11 cellular contexts compared by ENCODE assay signal in genomic region chr19:36574762-36575161, GRCh38. TPM values are rescaled to one million over a fixed set of nuclear protein-coding genes. Genes with fewer than 3 reads are reported as not detected.
DNase-seq lines count a peak whose midpoint lies in the region; ATAC-seq, FAIRE-seq and TF ChIP-seq lines count a peak whose summit lies in the region.
"Had no signal": no experiment of that assay in that cellular context is flagged by ENCODE, and none has a peak within 500 bp of the region (broad histone marks: within the 10 kb centered on the region; RNA-seq: fewer than 3 reads in every experiment).

No MANE protein-coding gene starts in this region.

- H2BK20ac ChIP-seq in H1 (ENCODE audit: low read length), result no peak overlapping the region

- no peak for DNase-seq in PC-9
- DNase-seq in H1 (ENCODE audit: low read depth in 1 of 2, low spot score in 2 of 2), result no peak
- DNase-seq in COLO668 (lab: John Stamatoyannopoulos, UW; ENCODE audit: unreplicated experiment), result no peak
- no peak for DNase-seq in ACHN
- DNase-seq: NCI-H1436 treated with DMSO at 0.1 percent for 48 hours, SW 1271 had no signal

- H2BK12ac ChIP-seq in H1 (ENCODE audit: low read depth, low read length), result no peak overlapping the region

- no peak overlapping the region for H2BK15ac ChIP-seq in H1 (ENCODE audit: low read length)

- TF ChIP-seq RAD21 in H1 (IDR thresholded peaks at IDR 0.05 in 1 of 2, conservative IDR thresholded peaks at IDR 0.05 in 1 of 2; ENCODE audit: low read depth in 2 of 2, low read length in 2 of 2), result no peak

- no peak overlapping the region for H3K14ac ChIP-seq in H1 (ENCODE audit: insufficient read length)

- TF ChIP-seq CTCF in PC-9 (conservative IDR thresholded peaks at IDR 0.05) (no peak), H1 (IDR thresholded peaks at IDR 0.05; ENCODE audit: control extremely low read depth in 1 of 3, insufficient read depth in 1 of 3, low read depth in 1 of 3, low read length in 3 of 3) (no peak)

- H2BK120ac ChIP-seq in H1 (replicated peaks; ENCODE audit: low read depth, low read length), result no peak overlapping the region

- H3F3A ChIP-seq in PC-9 (ENCODE audit: insufficient read depth, low read depth), result no peaks in the 10 kb centered on the region

- no TSS peak for BruUV-seq in PC-9 (replicated peaks; lab: Mats Ljungman, UMichigan)

- H3K27ac ChIP-seq in PC-9 (no peak overlapping the region), H1 (ENCODE audit: low read depth, low read length) (no peak overlapping the region)
- H3K27ac ChIP-seq: vagina had no signal

- no peak overlapping the region for H4K91ac ChIP-seq in H1 (replicated peaks; ENCODE audit: insufficient read length, low read length)

- peaks cover 8% of the 10 kb centered on the region for H3K23me2 ChIP-seq in H1 (ENCODE audit: low read depth, low read length)

- CTCF ChIA-PET in PC-9 (lab: Charles Lee), result no interaction called here
- CTCF ChIA-PET in H1 (lab: Charles Lee; ENCODE audit: partially characterized antibody), result no interaction called here

- no peak overlapping the region for H2BK5ac ChIP-seq in H1 (ENCODE audit: low read depth, low read length)

- H3K18ac ChIP-seq in H1 (ENCODE audit: extremely low read depth, low read length), result no peak overlapping the region

- H2AFZ ChIP-seq in PC-9 (no peak overlapping the region), H1 (ENCODE audit: low read length) (no peak overlapping the region), neuron (ENCODE audit: low read depth, low read length) (no peak overlapping the region)

- POLR2A ChIA-PET in PC-9 (lab: Charles Lee; ENCODE audit: unreplicated experiment), result no interaction called here
- POLR2A ChIA-PET in H1 (lab: Charles Lee; ENCODE audit: partially characterized antibody), result interaction anchor here (3.4 kb wide), 1 partner anchor 46 kb away, joined by 31 read pairs; the partner anchor contains the start of gene ZNF260

- H3K9me3 ChIP-seq in PC-9 (ENCODE audit: insufficient read depth, low read depth) (peaks cover 35% of the 10 kb centered on the region), H1 (ENCODE audit: insufficient read depth in 2 of 2, low read depth in 1 of 2, low read length in 1 of 2) (no peaks in the 10 kb centered on the region), neuron (ENCODE audit: low read length) (peaks cover 35% of the 10 kb centered on the region)
- H3K9me3 ChIP-seq: vagina had no signal

- H3K36me3 ChIP-seq in PC-9 (ENCODE audit: low read depth) (peaks cover 56% of the 10 kb centered on the region), H1 (ENCODE audit: control insufficient read depth in 2 of 4, insufficient read depth in 4 of 4, low read length in 3 of 4) (peaks cover 2 to 22% (median 4%) of the 10 kb centered on the region in 4 experiments; a peak in 6 of 8 replicates), neuron (ENCODE audit: insufficient read depth, low read length) (peaks cover 34% of the 10 kb centered on the region)

- no peak overlapping the region for H3K4ac ChIP-seq in H1 (replicated peaks; ENCODE audit: insufficient read length, low read depth, low read length)

- no peak overlapping the region for H3K23ac ChIP-seq in H1 (ENCODE audit: insufficient read length)

- no peak overlapping the region for H3K56ac ChIP-seq in H1 (replicated peaks; ENCODE audit: insufficient read length, low read depth, low read length)

- H3K4me2 ChIP-seq in PC-9 (peak overlapping the region; percentile 88), H1 (ENCODE audit: insufficient read depth in 1 of 2, low read depth in 2 of 2, low read length in 2 of 2) (peak overlapping the region; percentile 85 to 95; a peak in 3 of 4 replicates)

- no peak for TF ChIP-seq EP300 in H1 (IDR thresholded peaks at IDR 0.05; ENCODE audit: borderline replicate concordance in 1 of 2, low read depth in 2 of 2, low read length in 2 of 2)

- peak overlapping the region; percentile 92; the same call in 1 of the 2 replicates for H3K4me3 ChIP-seq in GM08714 (ENCODE audit: low read length)
- peak overlapping the region; percentile 90; the same call in 1 of the 2 replicates for H3K4me3 ChIP-seq in PC-9
- peak overlapping the region in 2 of 4 experiments; percentile 93 to 100; a peak in 4 of 8 replicates for H3K4me3 ChIP-seq in H1 (ENCODE audit: extremely low read depth in 1 of 4, insufficient read depth in 2 of 4, low read depth in 3 of 4, low read length in 4 of 4)
- H3K4me3 ChIP-seq in neuron (ENCODE audit: low read length), result peak overlapping the region; percentile 76

- H4K20me1 ChIP-seq in PC-9 (ENCODE audit: insufficient read depth) (no peaks in the 10 kb centered on the region), H1 (replicated peaks in 1 of 2; ENCODE audit: control insufficient read depth in 1 of 2, insufficient read depth in 2 of 2, low read length in 2 of 2) (peaks cover 0 to 4% of the 10 kb centered on the region in 2 experiments)

- no peak for TF ChIP-seq POLR2A in H1 (IDR thresholded peaks at IDR 0.05; ENCODE audit: control extremely low read depth in 1 of 2, low read depth in 2 of 2, low read length in 2 of 2)

- in situ Hi-C loops in ACHN (cut with HindIII; ENCODE audit: low pct_ligation_motif_present, low pct_unique_long_range_greater_than_20kb, low sequenced_read_pairs), result no loop called here

- no peak for FAIRE-seq in H1 (lab: Jason Lieb, UNC)
- FAIRE-seq: islet of Langerhans had no signal

- ATAC-seq in HG02588 (IDR thresholded peaks at IDR 0.05; ENCODE audit: unreplicated experiment), result no peak

- H4K8ac ChIP-seq in H1 (ENCODE audit: extremely low read depth, insufficient read depth, low read length), result no peak overlapping the region

- peaks cover 3% of the 10 kb centered on the region for H3K79me1 ChIP-seq in H1 (ENCODE audit: low read depth, low read length)

- H3K79me2 ChIP-seq in PC-9 (ENCODE audit: low read depth) (peaks cover 40% of the 10 kb centered on the region), H1 (ENCODE audit: control insufficient read depth in 1 of 2, insufficient read depth in 2 of 2, low read length in 2 of 2) (peaks cover 0 to 50% of the 10 kb centered on the region in 2 experiments; a peak in 2 of 4 replicates)

- intact Hi-C loops in PC-9 (cut with micrococcal nuclease; ENCODE audit: unreplicated experiment), result loop anchor here (5.0 kb wide), 1 partner anchor 447 kb away; no protein-coding TSS in a partner anchor

- no peak overlapping the region for H4K5ac ChIP-seq in H1 (ENCODE audit: insufficient read length, low read depth, low read length)

- WGBS in H1 (ENCODE audit: extremely low coverage in 1 of 2, insufficient coverage in 1 of 2, insufficient read length in 1 of 2, insufficient replicate concordance in 2 of 2, low coverage in 1 of 2, low lambda C conversion rate in 2 of 2, missing lambda C conversion rate in 1 of 2), 2 experiments, result 90% methylated on average over 2 of the region's 2 CpGs; no CpG with 5 or more reads in 1 of the 2 experiments

- H3K9ac ChIP-seq in H1 (replicated peaks in 1 of 4; ENCODE audit: extremely low read depth in 1 of 4, low read depth in 3 of 4, low read length in 3 of 4), result no peak overlapping the region

- H3K27me3 ChIP-seq in PC-9 (ENCODE audit: insufficient read depth, low read depth), result no peaks in the 10 kb centered on the region
- H3K27me3 ChIP-seq in H1 (replicated peaks in 1 of 4; ENCODE audit: control insufficient read depth in 3 of 4, extremely low read depth in 1 of 4, insufficient read depth in 3 of 4, low read length in 3 of 4), result no peaks in the 10 kb centered on the region
- no peaks in the 10 kb centered on the region for H3K27me3 ChIP-seq in neuron (ENCODE audit: insufficient read depth, low read length)
- H3K27me3 ChIP-seq: vagina had no signal

- H3K4me1 ChIP-seq in PC-9 (replicated peaks; ENCODE audit: insufficient read depth) (peaks cover 6% of the 10 kb centered on the region; the same call in 1 of the 2 replicates), H1 (replicated peaks in 1 of 4; ENCODE audit: control insufficient read depth in 3 of 4, insufficient read depth in 4 of 4, low read length in 3 of 4) (peaks cover 0 to 4% (median 0%) of the 10 kb centered on the region in 4 experiments; a peak in 2 of 7 replicates), neuron (ENCODE audit: insufficient read depth, low read length) (peaks cover 14% of the 10 kb centered on the region)

- H2AK5ac ChIP-seq in H1 (ENCODE audit: low read depth, low read length), result no peak overlapping the region

- H3K9me2 ChIP-seq in PC-9 (ENCODE audit: insufficient read depth), result no peaks in the 10 kb centered on the region

TF ChIP-seq in H1, 55 proteins besides CTCF, POLR2A, EP300 and RAD21 (continues in another document):
- TF ChIP-seq POLR2AphosphoS5 (IDR thresholded peaks at IDR 0.05; ENCODE audit: low read depth, low read length), result no peak

RNA-seq across cellular contexts. Expression of gene ZNF529, which starts 1.7 kb away (rescaled TPM):
- 4.0 and 4.2 TPM in 2 replicates for total RNA-seq in PC-9 (2021)
- total RNA-seq in H1 (2021; fragmentation: NEBNext Ultra II Directional; extraction: Animal tissue kit (Norgen Biotek cat#: 25700)), result 12.4 and 14.1 TPM in 2 replicates
- polyA plus RNA-seq in H1 (2011; rRNA removed), result 8.0 and 8.4 TPM in 2 replicates
- polyA plus RNA-seq in H1 (2011; cell fraction: cytosol; rRNA removed), result 8.7 TPM
- 8.9 TPM for polyA plus RNA-seq in H1 (2011; cell fraction: nucleus; rRNA removed)
- polyA plus RNA-seq in H1 (2012, experiment 1 of 2), result 4.3 to 8.0 TPM (median 5.9 TPM) in 4 replicates
- 0.68 TPM for polyA plus RNA-seq in H1 (2012, experiment 2 of 2)
- polyA plus RNA-seq in H1 (2013, experiment 1 of 2), result 7.6 TPM
- polyA plus RNA-seq in H1 (2013, experiment 2 of 2), result 6.6 TPM
- 7.3 and 11.3 TPM in 2 replicates for polyA minus RNA-seq in H1 (2011; rRNA and poly(A)+ RNA removed)
- 9.8 TPM for polyA minus RNA-seq in H1 (2011; cell fraction: cytosol; rRNA and poly(A)+ RNA removed)
- polyA minus RNA-seq in H1 (2011; cell fraction: nucleus; rRNA and poly(A)+ RNA removed), result 11.7 TPM

RNA-seq across cellular contexts. Expression of gene ZNF382, which starts 30.4 kb away (rescaled TPM):
- 0.55 TPM in 1 of 2 replicates, not detected in the other for total RNA-seq in PC-9 (2021)
- total RNA-seq in H1 (2021; fragmentation: NEBNext Ultra II Directional; extraction: Animal tissue kit (Norgen Biotek cat#: 25700)), result 4.2 and 6.3 TPM in 2 replicates
- 1.7 and 1.9 TPM in 2 replicates for polyA plus RNA-seq in H1 (2011; rRNA removed)
- polyA plus RNA-seq in H1 (2011; cell fraction: cytosol; rRNA removed), result 1.8 TPM
- 2.7 TPM for polyA plus RNA-seq in H1 (2011; cell fraction: nucleus; rRNA removed)
- 3.2 to 3.6 TPM (median 3.3 TPM) in 4 replicates for polyA plus RNA-seq in H1 (2012, experiment 1 of 2)
- polyA plus RNA-seq in H1 (2012, experiment 2 of 2), result 0.09 TPM
- polyA plus RNA-seq in H1 (2013, experiment 1 of 2), result 3.5 TPM
- 3.5 TPM for polyA plus RNA-seq in H1 (2013, experiment 2 of 2)
- polyA minus RNA-seq in H1 (2011; rRNA and poly(A)+ RNA removed), result 4.8 and 6.0 TPM in 2 replicates
- 2.3 TPM for polyA minus RNA-seq in H1 (2011; cell fraction: cytosol; rRNA and poly(A)+ RNA removed)
- 10.0 TPM for polyA minus RNA-seq in H1 (2011; cell fraction: nucleus; rRNA and poly(A)+ RNA removed)

RNA-seq across cellular contexts. Expression of gene ZNF260, which starts 46.7 kb away (rescaled TPM):
- 9.4 and 10.6 TPM in 2 replicates for total RNA-seq in PC-9 (2021)
- total RNA-seq in H1 (2021; fragmentation: NEBNext Ultra II Directional; extraction: Animal tissue kit (Norgen Biotek cat#: 25700)), result 30.7 and 32.3 TPM in 2 replicates
- 4.1 and 5.5 TPM in 2 replicates for polyA plus RNA-seq in H1 (2011; rRNA removed)
- polyA plus RNA-seq in H1 (2011; cell fraction: cytosol; rRNA removed), result 8.4 TPM
- polyA plus RNA-seq in H1 (2011; cell fraction: nucleus; rRNA removed), result 4.9 TPM
- polyA plus RNA-seq in H1 (2012, experiment 1 of 2), result 7.7 to 18.2 TPM (median 11.1 TPM) in 4 replicates
- polyA plus RNA-seq in H1 (2012, experiment 2 of 2), result 0.46 TPM
- polyA plus RNA-seq in H1 (2013, experiment 1 of 2), result 19.1 TPM
- 17.5 TPM for polyA plus RNA-seq in H1 (2013, experiment 2 of 2)
- 12.1 and 20.8 TPM in 2 replicates for polyA minus RNA-seq in H1 (2011; rRNA and poly(A)+ RNA removed)
- 61.4 TPM for polyA minus RNA-seq in H1 (2011; cell fraction: cytosol; rRNA and poly(A)+ RNA removed)
- polyA minus RNA-seq in H1 (2011; cell fraction: nucleus; rRNA and poly(A)+ RNA removed), result 103 TPM
